Comparison of ENCODE assay signal across 10 cellular contexts in the genomic region with DNA sequence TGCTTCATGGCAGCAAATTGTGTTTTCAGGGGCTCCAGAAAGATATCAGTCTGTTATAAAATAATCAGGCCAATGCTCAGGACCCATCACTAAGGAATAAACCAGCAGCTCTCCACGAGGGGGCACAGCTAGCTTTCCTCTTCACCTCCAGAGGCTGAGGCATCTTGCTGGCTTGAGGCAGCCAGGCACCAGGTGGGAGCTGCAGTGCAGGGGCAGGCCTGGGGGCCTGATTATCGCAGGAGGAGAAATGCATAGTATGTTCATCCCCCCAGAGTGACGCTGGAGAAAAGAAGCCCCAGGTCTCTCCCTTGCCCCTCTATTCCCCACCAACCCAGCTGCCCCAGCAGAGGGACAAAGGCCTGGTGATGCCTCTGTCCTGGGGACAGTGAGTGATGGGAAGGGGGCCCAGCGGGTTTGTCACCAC.
DNase-seq lines count a peak whose midpoint lies in the region; ATAC-seq and TF ChIP-seq lines count a peak whose summit lies in the region.
"Had no signal": no experiment of that assay in that cellular context is flagged by ENCODE, and none has a peak within 500 bp of the region (broad histone marks: within the 10 kb centered on the region; RNA-seq: fewer than 3 reads in every experiment).

No MANE protein-coding gene starts in this region.

- WGBS in heart left ventricle, 4 donors = 52 to 78% (median 60%) methylated on average over 4 of the region's 4 CpGs

- H3K9me3 Mint-ChIP-seq in activated T-helper 2 cell treated with anti-CD3 and anti-CD28 coated beads, Interferon-gamma antibody, Interleukin-2, Interleukin-4, amounts not matched to agents 10 μg/mL and 5 μg/mL and 100 μg/mL, durations not matched to agents 14 hours and 24 hours and 36 hours = no peaks in the 10 kb centered on the region
- H3K9me3 Mint-ChIP-seq: activated B cell treated with CpG ODN at 0.5 μM for 24 hours had no signal

- H3K27me3 Mint-ChIP-seq in activated T-helper 2 cell treated with anti-CD3 and anti-CD28 coated beads, Interferon-gamma antibody, Interleukin-2, Interleukin-4, amounts not matched to agents 10 μg/mL and 5 μg/mL and 100 μg/mL, durations not matched to agents 14 hours and 24 hours and 36 hours (ENCODE audit: low read depth) = no peaks in the 10 kb centered on the region
- peaks cover 23% of the 10 kb centered on the region for H3K27me3 Mint-ChIP-seq in T-helper 17 cell
- H3K27me3 Mint-ChIP-seq: activated B cell treated with CpG ODN at 0.5 μM for 24 hours had no signal

- DNase-seq in GF-D8 (lab: John Stamatoyannopoulos, UW) (peak; percentile 65), MV-4-11 (lab: John Stamatoyannopoulos, UW) (peak; percentile 42), heart left ventricle (peak; percentile 59 to 73 (median 61)), retina (peak; percentile 70), T-helper 17 cell (no peak)
- no peak for DNase-seq in activated T-helper 2 cell treated with anti-CD3 and anti-CD28 coated beads, Interferon-gamma antibody, Interleukin-2, Interleukin-4, amounts not matched to agents 10 μg/mL and 5 μg/mL and 100 μg/mL, durations not matched to agents 14 hours and 24 hours and 36 hours (ENCODE audit: low spot score)
- DNase-seq: activated B cell treated with CpG ODN at 0.5 μM for 24 hours had no signal

- H3K4me3 ChIP-seq in WI38 (ENCODE audit: low read depth, low read length) (no peak overlapping the region), heart left ventricle (no peak overlapping the region)
- H3K4me3 ChIP-seq: skin epidermis had no signal

- TF ChIP-seq POLR2A in heart left ventricle (IDR thresholded peaks at IDR 0.05) = no peak

- peaks cover 0 to 6% (median 0%) of the 10 kb centered on the region in 9 donors for H3K27me3 ChIP-seq in heart left ventricle

- H3K9me3 ChIP-seq in heart left ventricle (no peaks in the 10 kb centered on the region), T-helper 17 cell (ENCODE audit: control insufficient read depth, low read length, poor library complexity, severe bottlenecking) (no peaks in the 10 kb centered on the region)

- peaks cover 0 to 23% (median 10%) of the 10 kb centered on the region in 12 donors for H3K4me1 ChIP-seq in heart left ventricle

- H3K36me3 Mint-ChIP-seq in activated T-helper 2 cell treated with anti-CD3 and anti-CD28 coated beads, Interferon-gamma antibody, Interleukin-2, Interleukin-4, amounts not matched to agents 10 μg/mL and 5 μg/mL and 100 μg/mL, durations not matched to agents 14 hours and 24 hours and 36 hours (ENCODE audit: low read depth) = no peaks in the 10 kb centered on the region
- H3K36me3 Mint-ChIP-seq in T-helper 17 cell (ENCODE audit: low read depth) = no peaks in the 10 kb centered on the region

- H3K27ac Mint-ChIP-seq in activated T-helper 2 cell treated with anti-CD3 and anti-CD28 coated beads, Interferon-gamma antibody, Interleukin-2, Interleukin-4, amounts not matched to agents 10 μg/mL and 5 μg/mL and 100 μg/mL, durations not matched to agents 14 hours and 24 hours and 36 hours = no peak overlapping the region
- H3K27ac Mint-ChIP-seq in T-helper 17 cell = no peak overlapping the region
- H3K27ac Mint-ChIP-seq: activated B cell treated with CpG ODN at 0.5 μM for 24 hours had no signal

- no peaks in the 10 kb centered on the region for H3K4me1 Mint-ChIP-seq in activated T-helper 2 cell treated with anti-CD3 and anti-CD28 coated beads, Interferon-gamma antibody, Interleukin-2, Interleukin-4, amounts not matched to agents 10 μg/mL and 5 μg/mL and 100 μg/mL, durations not matched to agents 14 hours and 24 hours and 36 hours (ENCODE audit: low read depth)
- peaks cover 4% of the 10 kb centered on the region for H3K4me1 Mint-ChIP-seq in T-helper 17 cell

- ATAC-seq in heart left ventricle (peak; percentile 62 to 84 (median 76)), T-helper 17 cell (no peak), HG02884 (IDR thresholded peaks at IDR 0.05; ENCODE audit: unreplicated experiment) (no peak)

- intact Hi-C loops in heart left ventricle (cut with DNase I) = no loop called here
- intact Hi-C loops in activated T-helper 2 cell treated with anti-CD3 and anti-CD28 coated beads, Interferon-gamma antibody, Interleukin-2, Interleukin-4, amounts not matched to agents 10 μg/mL and 5 μg/mL and 100 μg/mL, durations not matched to agents 14 hours and 24 hours and 36 hours (cut with micrococcal nuclease) = no loop called here

- no peaks in the 10 kb centered on the region for H3K36me3 ChIP-seq in heart left ventricle

- H3K4me3 Mint-ChIP-seq in activated T-helper 2 cell treated with anti-CD3 and anti-CD28 coated beads, Interferon-gamma antibody, Interleukin-2, Interleukin-4, amounts not matched to agents 10 μg/mL and 5 μg/mL and 100 μg/mL, durations not matched to agents 14 hours and 24 hours and 36 hours (ENCODE audit: low read depth) = no peak overlapping the region
- H3K4me3 Mint-ChIP-seq in T-helper 17 cell = no peak overlapping the region
- H3K4me3 Mint-ChIP-seq: activated B cell treated with CpG ODN at 0.5 μM for 24 hours had no signal

- H3K27ac ChIP-seq in heart left ventricle = no peak overlapping the region
- H3K27ac ChIP-seq: skin epidermis had no signal

- TF ChIP-seq CTCF in WI38 (IDR thresholded peaks at IDR 0.05; ENCODE audit: low read depth, low read length) = peak; percentile 63
- TF ChIP-seq CTCF in heart left ventricle (IDR thresholded peaks at IDR 0.05) = peak in 11 of 12 donors; percentile 29 to 64 (median 49)

Comparison
In these comparisons a context has a peak if more than half of its experiments do, and no peak if none do; other contexts are left out.
1. DNase-seq: peak in GF-D8 (single experiment), MV-4-11 (single experiment), heart left ventricle (5 of 5) and retina (single experiment); none in activated T-helper 2 cell treated with anti-CD3 and anti-CD28 coated beads, Interferon-gamma antibody, Interleukin-2, Interleukin-4, amounts not matched to agents 10 μg/mL and 5 μg/mL and 100 μg/mL, durations not matched to agents 14 hours and 24 hours and 36 hours (single experiment) and T-helper 17 cell (0 of 3).
2. ATAC-seq: peak in heart left ventricle (4 of 4); none in T-helper 17 cell (single experiment) and HG02884 (single experiment).